In the genomic region with DNA sequence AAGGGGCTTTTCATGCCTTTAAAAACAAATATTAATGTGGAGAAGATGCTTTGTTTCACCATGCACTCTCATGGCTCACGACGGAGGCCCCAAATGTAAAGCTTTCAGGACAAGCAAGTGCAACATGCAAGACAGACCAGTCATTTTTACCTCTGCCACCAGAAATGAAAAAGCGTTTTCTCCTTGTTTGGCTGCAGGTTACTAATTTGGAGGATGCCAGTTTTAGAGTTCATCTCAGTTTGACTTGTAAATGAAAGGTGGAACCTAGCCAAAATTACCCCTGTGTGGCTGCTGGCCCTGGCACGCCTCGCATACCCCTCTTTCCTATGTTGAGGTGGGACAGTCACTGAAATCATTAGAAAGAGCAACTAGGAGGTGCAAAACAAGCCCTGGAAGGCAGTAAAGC, we compare ENCODE assay signal across 11 cellular contexts.
DNase-seq lines count a peak whose midpoint lies in the region; ATAC-seq and TF ChIP-seq lines count a peak whose summit lies in the region.
"Had no signal": no experiment of that assay in that cellular context is flagged by ENCODE, and none has a peak within 500 bp of the region (broad histone marks: within the 10 kb centered on the region; RNA-seq: fewer than 3 reads in every experiment).

No MANE protein-coding gene starts in this region.

- CTCF ChIA-PET in mammary epithelial cell (lab: Charles Lee; ENCODE audit: low non-redundant PET): no interaction called here

- dilution Hi-C loops in mammary epithelial cell (cut with HindIII; ENCODE audit: low sequenced_read_pairs): loop anchor here (5.0 kb wide), 1 partner anchor 69 kb away; no protein-coding TSS in a partner anchor

- H2AFZ ChIP-seq in mammary epithelial cell (ENCODE audit: low read depth, low read length): no peak overlapping the region

- DNase-seq in breast epithelium (ENCODE audit: low spot score in 2 of 2) (no peak), mammary epithelial cell (no peak), uterus (no peak), 8988T (no peak), upper lobe of right lung (no peak), COR-L47 (lab: John Stamatoyannopoulos, UW) (no peak)
- DNase-seq: foreskin keratinocyte; NK-92 treated with Interleukin-12 subunit alpha and Interleukin-12 subunit beta, amount 100 ng/mL, for 24 hours had no signal

- intact Hi-C loops in breast epithelium (cut with DNase I; ENCODE audit: low total_unique reads) (loop anchor here (1.0 to 5.0 kb wide), 2 partner anchors 30 to 1439 kb away; no protein-coding TSS in a partner anchor), mammary epithelial cell (cut with micrococcal nuclease) (no loop called here), uterus (cut with DNase I; ENCODE audit: low total_unique reads) (no loop called here), upper lobe of right lung (cut with DNase I) (no loop called here)

- in situ Hi-C loops in mammary epithelial cell (cut with MboI; ENCODE audit: low sequenced_read_pairs in 2 of 2): no loop called here

- H3K36me3 ChIP-seq in breast epithelium: no peaks in the 10 kb centered on the region
- H3K36me3 ChIP-seq in mammary epithelial cell (ENCODE audit: insufficient read depth, low read length): no peaks in the 10 kb centered on the region
- no peaks in the 10 kb centered on the region for H3K36me3 ChIP-seq in uterus
- no peaks in the 10 kb centered on the region for H3K36me3 ChIP-seq in upper lobe of right lung

- H3K4me1 ChIP-seq in breast epithelium: peaks cover 18 to 27% of the 10 kb centered on the region in 2 donors
- H3K4me1 ChIP-seq in mammary epithelial cell (ENCODE audit: insufficient read depth, low read length): no peaks in the 10 kb centered on the region
- peaks cover 0 to 17% of the 10 kb centered on the region in 2 donors for H3K4me1 ChIP-seq in uterus
- H3K4me1 ChIP-seq in upper lobe of right lung: no peaks in the 10 kb centered on the region
- H3K4me1 ChIP-seq: foreskin keratinocyte had no signal

- peak overlapping the region; percentile 24 to 77 for H3K27ac ChIP-seq in breast epithelium
- H3K27ac ChIP-seq in mammary epithelial cell (ENCODE audit: insufficient read depth, low read depth, low read length): no peak overlapping the region
- H3K27ac ChIP-seq in uterus: peak overlapping the region; percentile 88 to 91
- no peak overlapping the region for H3K27ac ChIP-seq in upper lobe of right lung
- H3K27ac ChIP-seq: foreskin keratinocyte, skin epidermis had no signal

- WGBS in mammary epithelial cell (ENCODE audit: low coverage, missing lambda C conversion rate): 28% methylated on average over 5 of the region's 5 CpGs

- ATAC-seq in GM21717 (IDR thresholded peaks at IDR 0.05; ENCODE audit: unreplicated experiment) (peak; percentile 61), HG03457 (IDR thresholded peaks at IDR 0.05; ENCODE audit: unreplicated experiment) (peak; percentile 48), upper lobe of right lung (no peak)
- ATAC-seq: foreskin keratinocyte had no signal

- no TSS peak for BruUV-seq in mammary epithelial cell (replicated peaks; lab: Mats Ljungman, UMichigan)

- no peak for TF ChIP-seq CTCF in breast epithelium (IDR thresholded peaks at IDR 0.05)
- TF ChIP-seq CTCF in mammary epithelial cell (conservative IDR thresholded peaks at IDR 0.05 in 1 of 2, IDR thresholded peaks at IDR 0.05 in 1 of 2; ENCODE audit: extremely low read depth in 1 of 2, insufficient read depth in 1 of 2, low read depth in 1 of 2, low read length in 2 of 2): no peak
- no peak for TF ChIP-seq CTCF in uterus (IDR thresholded peaks at IDR 0.05)
- no peak for TF ChIP-seq CTCF in upper lobe of right lung (IDR thresholded peaks at IDR 0.05)

- H3K9ac ChIP-seq in mammary epithelial cell (ENCODE audit: insufficient read depth, low read length): no peak overlapping the region

- H3K27me3 ChIP-seq in breast epithelium (no peaks in the 10 kb centered on the region), mammary epithelial cell (ENCODE audit: insufficient read depth, low read length) (peaks cover 7% of the 10 kb centered on the region), uterus (no peaks in the 10 kb centered on the region), upper lobe of right lung (no peaks in the 10 kb centered on the region)

- no peaks in the 10 kb centered on the region for H3K79me2 ChIP-seq in mammary epithelial cell (ENCODE audit: insufficient read depth, low read length)

- H3K4me2 ChIP-seq in mammary epithelial cell (ENCODE audit: insufficient read depth, low read depth, low read length): no peak overlapping the region

- H3K4me3 ChIP-seq in breast epithelium (no peak overlapping the region), mammary epithelial cell (replicated peaks in 1 of 3; ENCODE audit: insufficient read depth in 1 of 3, low read depth in 2 of 3, low read length in 3 of 3) (no peak overlapping the region), uterus (no peak overlapping the region), upper lobe of right lung (no peak overlapping the region)
- H3K4me3 ChIP-seq: skin epidermis had no signal

- H4K20me1 ChIP-seq in mammary epithelial cell (ENCODE audit: insufficient read depth, low read length): no peaks in the 10 kb centered on the region

- H3K9me3 ChIP-seq in breast epithelium (no peaks in the 10 kb centered on the region), mammary epithelial cell (replicated peaks; ENCODE audit: insufficient read depth, low read length) (no peaks in the 10 kb centered on the region), uterus (no peaks in the 10 kb centered on the region), upper lobe of right lung (no peaks in the 10 kb centered on the region)

- TF ChIP-seq POLR2A in breast epithelium (IDR thresholded peaks at IDR 0.05) (no peak), uterus (IDR thresholded peaks at IDR 0.05) (no peak)

Comparison
In these comparisons a context has a peak if more than half of its experiments do, and no peak if none do; other contexts are left out.
1. H3K27ac ChIP-seq: peak in breast epithelium (2 of 2) and uterus (2 of 2); none in mammary epithelial cell (single experiment) and upper lobe of right lung (single experiment).